Comparison of ENCODE assay signal across 8 cellular contexts in the genomic region with DNA sequence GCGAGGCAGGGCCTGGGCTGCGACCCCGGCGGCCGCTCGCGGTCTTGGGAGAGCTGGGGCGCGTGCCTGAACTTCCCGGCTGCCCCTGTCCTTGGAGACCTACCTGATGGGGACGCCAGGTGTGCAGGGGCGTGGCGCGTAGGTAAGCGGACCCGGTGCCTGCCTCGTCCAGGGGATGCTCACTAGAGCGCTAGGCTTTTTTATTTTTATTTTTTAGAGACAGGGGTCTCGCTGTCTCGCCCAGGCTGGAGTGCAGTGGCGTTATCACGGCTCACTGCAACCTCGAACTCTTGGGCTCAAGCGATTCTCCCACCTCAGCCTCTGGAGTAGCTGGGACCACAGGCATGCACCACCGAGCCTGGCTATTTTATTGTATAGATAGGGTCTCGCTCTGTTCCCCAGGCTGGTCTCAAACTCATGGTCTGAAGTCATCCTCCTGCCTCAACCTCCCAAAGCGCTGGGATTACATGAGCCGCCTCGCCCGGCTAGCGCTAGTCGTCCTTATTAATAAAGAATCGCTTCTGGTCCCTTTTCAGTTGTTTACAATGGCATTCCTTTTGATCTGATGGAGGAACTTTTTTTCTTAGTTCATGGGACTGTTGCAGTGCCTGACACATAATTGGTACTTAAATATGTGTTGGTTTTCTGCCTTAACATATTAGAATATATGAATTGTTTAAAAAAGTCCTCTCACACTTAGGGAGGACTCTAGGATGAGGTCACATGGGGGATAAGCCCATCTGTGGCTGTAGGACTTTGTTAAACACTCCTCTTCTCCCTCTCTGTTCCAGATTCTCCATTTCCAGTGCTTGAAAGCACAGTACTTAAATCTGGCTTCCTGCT. TPM values are rescaled to one million over a fixed set of nuclear protein-coding genes. Genes with fewer than 3 reads are reported as not detected.
DNase-seq lines count a peak whose midpoint lies in the region; ATAC-seq, FAIRE-seq and TF ChIP-seq lines count a peak whose summit lies in the region.

No MANE protein-coding gene starts in this region.

- no peak for TF ChIP-seq RAD21 in K562 (CRISPR knock-in tag; conservative IDR thresholded peaks at IDR 0.05 in 1 of 2, IDR thresholded peaks at IDR 0.05 in 1 of 2)

- FAIRE-seq in K562 (lab: Jason Lieb, UNC) (no peak), urothelium cell line (lab: Jason Lieb, UNC) (no peak)

- H3K4me3 ChIP-seq in CD8-positive, alpha-beta memory T cell (ENCODE audit: low read length) = peak overlapping the region; percentile 74
- peak overlapping the region; percentile 82 for H3K4me3 ChIP-seq in Jurkat, Clone E6-1 (ENCODE audit: low read length)
- H3K4me3 ChIP-seq in K562 = peak overlapping the region; percentile 74

- CTCF ChIA-PET in CD8-positive, alpha-beta memory T cell (lab: Charles Lee) = no interaction called here
- CTCF ChIA-PET in K562 (lab: Yijun Ruan, JAX; ENCODE audit: low intra/inter-chr PET ratio) = interaction anchor here (0.6 kb wide), 1 partner anchor 962 kb away, joined by 5 read pairs; no protein-coding TSS in a partner anchor

- WGBS in K562 (ENCODE audit: insufficient coverage, low coverage, missing lambda C conversion rate) = 1% methylated on average over 33 of the region's 33 CpGs

- H2AFZ ChIP-seq in K562 (ENCODE audit: low read depth, low read length) = peak overlapping the region; percentile 62

- H3K9me3 Mint-ChIP-seq in CD8-positive, alpha-beta memory T cell = no peaks in the 10 kb centered on the region
- no peaks in the 10 kb centered on the region for H3K9me3 Mint-ChIP-seq in memory B cell

- no peak for TF ChIP-seq EP300 in K562 (IDR thresholded peaks at IDR 0.05; ENCODE audit: low read length)

- H3K27ac ChIP-seq in CD8-positive, alpha-beta memory T cell (ENCODE audit: low read depth, low read length) = peak overlapping the region; percentile 88
- peak overlapping the region; percentile 96 for H3K27ac ChIP-seq in K562 (ENCODE audit: extremely low read depth, low read depth, low read length)

- peaks cover 45% of the 10 kb centered on the region for H3K79me2 ChIP-seq in K562 (ENCODE audit: control insufficient read depth, insufficient read depth, low read length)

- no peaks in the 10 kb centered on the region for H3K27me3 Mint-ChIP-seq in CD8-positive, alpha-beta memory T cell
- no peaks in the 10 kb centered on the region for H3K27me3 Mint-ChIP-seq in memory B cell

- ATAC-seq in K562 (no peak), memory B cell (ENCODE audit: low read depth) (no peak), HG02884 (IDR thresholded peaks at IDR 0.05; ENCODE audit: unreplicated experiment) (no peak)

- H4K20me1 ChIP-seq in K562 (replicated peaks; ENCODE audit: control insufficient read depth, insufficient read depth, low read length) = no peaks in the 10 kb centered on the region

- intact Hi-C loops in K562 (cut with micrococcal nuclease) = no loop called here

- no peaks in the 10 kb centered on the region for H3K36me3 ChIP-seq in CD8-positive, alpha-beta memory T cell (ENCODE audit: insufficient read depth, low read length)
- H3K36me3 ChIP-seq in K562 (ENCODE audit: control insufficient read depth, insufficient read depth, low read length) = peaks cover 42% of the 10 kb centered on the region

- H3K9me1 ChIP-seq in K562 (ENCODE audit: control insufficient read depth, insufficient read depth, low read length) = no peaks in the 10 kb centered on the region

- peak overlapping the region; percentile 94 to 98 for H3K9ac ChIP-seq in K562 (ENCODE audit: insufficient read depth in 1 of 2, low read depth in 2 of 2, low read length in 2 of 2)

- peaks cover 10 to 38% (median 23%) of the 10 kb centered on the region in 3 donors for H3K4me1 Mint-ChIP-seq in CD8-positive, alpha-beta memory T cell
- H3K4me1 Mint-ChIP-seq in memory B cell = peaks cover 5% of the 10 kb centered on the region

- DNase-seq in CD8-positive, alpha-beta memory T cell = no peak
- no peak for DNase-seq in Jurkat, Clone E6-1 (ENCODE audit: low read depth, low spot score)
- DNase-seq in K562 (ENCODE audit: extremely low read depth in 1 of 4, low spot score in 3 of 4) (peak in 1 of 4 experiments; percentile 20), memory B cell (ENCODE audit: low spot score in 2 of 2) (no peak), urothelium cell line (ENCODE audit: low spot score) (no peak), cerebellar nuclear complex (lab: John Stamatoyannopoulos, UW) (no peak)
- no peak for DNase-seq in stimulated activated CD4-positive, alpha-beta T cell treated with anti-CD3 and anti-CD28 coated beads, Interleukin-15, amount 100 ng/mL, for 24 hours

- H3K27ac Mint-ChIP-seq in CD8-positive, alpha-beta memory T cell = peak overlapping the region; percentile 73 to 94 (median 88)
- H3K27ac Mint-ChIP-seq in memory B cell = peak overlapping the region; percentile 81

- no peak for TF ChIP-seq POLR2A in K562 (conservative IDR thresholded peaks at IDR 0.05)

- TF ChIP-seq CTCF in K562 (IDR thresholded peaks at IDR 0.05 in 2 of 3, conservative IDR thresholded peaks at IDR 0.05 in 1 of 3; ENCODE audit: insufficient read depth in 2 of 3, low read depth in 1 of 3, low read length in 3 of 3) = no peak

- POLR2A ChIA-PET in CD8-positive, alpha-beta memory T cell (lab: Charles Lee) = interaction anchor here (1.1 to 1.2 kb wide), 2 partner anchors 61 to 175 kb away, joined by 3 to 11 read pairs; partner anchors contain the start of genes PDCD5 and ZNF507
- POLR2A ChIA-PET in K562 (lab: Yijun Ruan, JAX) = interaction anchor here (0.6 to 2.1 kb wide), 5 partner anchors 10 to 55 kb away, joined by 3 to 18 read pairs (median 4); no protein-coding TSS in a partner anchor

- H3K27me3 ChIP-seq in CD8-positive, alpha-beta memory T cell (ENCODE audit: insufficient read depth, low read length, poor library complexity, severe bottlenecking) = no peaks in the 10 kb centered on the region
- H3K27me3 ChIP-seq in K562 (ENCODE audit: control insufficient read depth in 2 of 2, insufficient read depth in 2 of 2, low read length in 2 of 2) = no peaks in the 10 kb centered on the region

- H3K9me3 ChIP-seq in CD8-positive, alpha-beta memory T cell (ENCODE audit: low read length) = no peaks in the 10 kb centered on the region
- no peaks in the 10 kb centered on the region for H3K9me3 ChIP-seq in K562 (replicated peaks; ENCODE audit: control insufficient read depth, insufficient read depth, low read depth, low read length)

- TSS peak; percentile 32 for BruUV-seq in K562 (replicated peaks; lab: Mats Ljungman, UMichigan)

- peak overlapping the region; percentile 81 to 92 (median 87) for H3K4me3 Mint-ChIP-seq in CD8-positive, alpha-beta memory T cell
- H3K4me3 Mint-ChIP-seq in memory B cell = peak overlapping the region; percentile 85

- peak overlapping the region; percentile 86 for H3K4me2 ChIP-seq in K562 (ENCODE audit: insufficient read depth, low read length)

- H3K36me3 Mint-ChIP-seq in CD8-positive, alpha-beta memory T cell = peaks cover 0 to 27% (median 9%) of the 10 kb centered on the region in 3 donors
- peaks cover 7% of the 10 kb centered on the region for H3K36me3 Mint-ChIP-seq in memory B cell

- H3K4me1 ChIP-seq in CD8-positive, alpha-beta memory T cell (ENCODE audit: insufficient read depth, low read length) = peaks cover 19% of the 10 kb centered on the region
- H3K4me1 ChIP-seq in K562 (replicated peaks in 1 of 2; ENCODE audit: control insufficient read depth in 2 of 2, insufficient read depth in 2 of 2, low read length in 2 of 2) = peaks cover 18 to 21% of the 10 kb centered on the region in 2 experiments

- in situ Hi-C loops in K562 (cut with MboI) = no loop called here

TF ChIP-seq in K562, 482 proteins besides CTCF, POLR2A, EP300 and RAD21 (continues in another document):
- TF ChIP-seq TGIF2 (CRISPR knock-in tag; IDR thresholded peaks at IDR 0.05) = 0 out of 2 replicates have a peak, but pooled peaks have one; percentile 42
- TF ChIP-seq BCOR (IDR thresholded peaks at IDR 0.05) = 0 out of 2 replicates have a peak, but pooled peaks have one; percentile 10
- 0 out of 4 replicates have a peak, but pooled peaks of 1 of the 2 experiments have one; percentile 15 for TF ChIP-seq FOXK2 (conservative IDR thresholded peaks at IDR 0.05 in 1 of 2, IDR thresholded peaks at IDR 0.05 in 1 of 2; ENCODE audit: low read depth in 2 of 2)
- peak; percentile 48 for TF ChIP-seq CHD1 (IDR thresholded peaks at IDR 0.05; ENCODE audit: low read length)
- TF ChIP-seq ZEB2 (IDR thresholded peaks at IDR 0.05) = peak; percentile 52
- no peak for TF ChIP-seq MAZ (CRISPR knock-in tag; conservative IDR thresholded peaks at IDR 0.05 in 1 of 2, IDR thresholded peaks at IDR 0.05 in 1 of 2)
- no peak for TF ChIP-seq SOX6 (IDR thresholded peaks at IDR 0.05)
- TF ChIP-seq CTBP1 (IDR thresholded peaks at IDR 0.05; ENCODE audit: borderline replicate concordance) = peak; percentile 38; the same call in 1 of the 2 replicates
- peak; percentile 52; the same call in 1 of the 2 replicates for TF ChIP-seq ZNF263 (CRISPR knock-in tag; IDR thresholded peaks at IDR 0.05; ENCODE audit: borderline replicate concordance)
- peak in 1 of 2 experiments; percentile 85; a peak in 2 of 4 replicates for TF ChIP-seq SRF (CRISPR knock-in tag; IDR thresholded peaks at IDR 0.05)
- no peak for TF ChIP-seq HNRNPLL (IDR thresholded peaks at IDR 0.05; ENCODE audit: low read depth, low read length, poor library complexity, severe bottlenecking)
- 0 out of 2 replicates have a peak, but pooled peaks have one; percentile 10 for TF ChIP-seq RAD51 (IDR thresholded peaks at IDR 0.05; ENCODE audit: borderline replicate concordance, low read depth)

RNA-seq across cellular contexts. Expression of gene DPY19L3, which starts 0.8 kb away (rescaled TPM):
- 10 to 100 TPM; 21.6 to 25.0 TPM for total RNA-seq in CD8-positive, alpha-beta memory T cell
- 2.7 TPM for polyA plus RNA-seq in CD8-positive, alpha-beta memory T cell
- polyA plus RNA-seq in Jurkat, Clone E6-1 (2012; ENCODE audit: insufficient read depth, insufficient read length) = 15.8 TPM
- 95.7 and 203 TPM in 2 replicates for total RNA-seq in K562 (2011; cell fraction: chromatin; rRNA removed; ENCODE audit: low replicate concordance)
- 66.5 and 77.7 TPM in 2 replicates for total RNA-seq in K562 (2011; cell fraction: nucleolus; rRNA removed)
- 69.9 and 110 TPM in 2 replicates for total RNA-seq in K562 (2011; cell fraction: nucleoplasm; rRNA removed)
- total RNA-seq in K562 (2014; rRNA removed) = 18.8 and 39.7 TPM in 2 replicates
- 22.0 and 33.9 TPM in 2 replicates for total RNA-seq in K562 (2014; rRNA removed; fragmentation: Illumina TruSeq; extraction: Trizol)
- 19.4 and 20.8 TPM in 2 replicates for total RNA-seq in K562 (2015; rRNA removed; fragmentation: Illumina TruSeq; extraction: Trizol)
- total RNA-seq in K562 (2021) = 35.2 and 39.2 TPM in 2 replicates
- 37.2 and 38.3 TPM in 2 replicates for polyA plus RNA-seq in K562 (2011; rRNA removed)
- 29.9 and 36.1 TPM in 2 replicates for polyA plus RNA-seq in K562 (2011; cell fraction: cytosol; rRNA removed)
- polyA plus RNA-seq in K562 (2011; cell fraction: nucleus; rRNA removed) = 148 and 257 TPM in 2 replicates
- 13.8 and 24.8 TPM in 2 replicates for polyA plus RNA-seq in K562 (2012)
- 25.0 and 31.5 TPM in 2 replicates for polyA plus RNA-seq in K562 (2014; fragmentation: Illumina TruSeq; extraction: Trizol)
- 1 to 10 TPM; 4.7 to 6.0 TPM for polyA plus RNA-seq in K562 (2014; fragmentation: Nextera tagmentation; extraction: Ambion mirVana)
- 30.8 and 32.0 TPM in 2 replicates for polyA plus RNA-seq in K562 (2014; rRNA removed)
- 77.5 and 87.2 TPM in 2 replicates for polyA minus RNA-seq in K562 (2011; rRNA and poly(A)+ RNA removed)
- 28.4 and 34.1 TPM in 2 replicates for polyA minus RNA-seq in K562 (2011; cell fraction: cytosol; rRNA and poly(A)+ RNA removed)
- polyA minus RNA-seq in K562 (2011; cell fraction: nucleus; rRNA and poly(A)+ RNA removed) = 93.3 and 118 TPM in 2 replicates
